ENCODE assay signal across 26 cellular contexts in the genomic region with DNA sequence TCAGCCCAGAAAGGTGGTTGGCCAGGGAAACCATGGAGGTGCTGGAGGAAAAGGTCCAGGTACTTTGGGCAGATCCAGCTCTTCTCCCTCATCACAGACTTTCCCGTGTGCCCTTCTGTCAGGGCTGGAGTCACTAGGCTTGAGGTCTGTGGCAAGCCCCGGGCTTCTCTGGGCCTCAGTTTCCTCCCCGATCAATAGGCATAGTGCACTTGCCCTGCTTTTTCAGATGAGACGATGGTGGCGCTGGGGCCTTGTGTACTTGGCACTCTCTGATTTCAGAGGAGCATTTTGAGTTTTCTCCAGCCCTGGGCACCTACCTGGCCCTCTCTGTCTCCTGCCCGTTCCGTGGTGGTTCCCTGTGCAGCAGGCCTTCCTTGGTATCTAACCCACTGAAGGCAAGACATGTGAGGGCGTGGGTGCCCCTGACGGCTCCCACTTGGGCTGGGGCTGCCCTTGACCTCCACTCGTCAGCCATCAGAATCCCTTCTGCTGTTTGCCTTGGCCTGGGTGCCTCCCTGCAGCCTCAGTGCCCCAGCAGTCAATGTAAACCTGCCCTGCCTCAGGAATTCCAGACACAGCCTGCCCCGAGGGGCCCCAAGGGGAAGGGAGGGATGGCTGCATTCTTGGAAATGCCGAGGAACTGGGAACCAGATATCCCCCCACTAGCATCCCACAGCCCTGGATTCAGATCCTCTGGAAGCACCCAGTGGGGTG.
DNase-seq lines count a peak whose midpoint lies in the region; ATAC-seq and TF ChIP-seq lines count a peak whose summit lies in the region.
"Had no signal": no experiment of that assay in that cellular context is flagged by ENCODE, and none has a peak within 500 bp of the region (broad histone marks: within the 10 kb centered on the region; RNA-seq: fewer than 3 reads in every experiment).

No MANE protein-coding gene starts in this region.

- no peak overlapping the region for H3K4me2 ChIP-seq in hepatocyte
- H3K4me2 ChIP-seq: SK-N-SH had no signal

- H3K79me2 ChIP-seq in hepatocyte = no peaks in the 10 kb centered on the region

- DNase-seq in left ventricle myocardium superior (peak; percentile 15), cardiac septum (ENCODE audit: low spot score) (no peak), hepatocyte (ENCODE audit: low spot score) (no peak), mucosa of gallbladder (ENCODE audit: low spot score) (peak; percentile 5), ureter (ENCODE audit: low spot score) (peak; percentile 18), NCI-H2171 treated with DMSO at 0.1 percent for 48 hours (lab: John Stamatoyannopoulos, UW) (no peak), sigmoid colon (no peak)
- DNase-seq: activated naive CD4-positive, alpha-beta T cell treated with anti-CD3 and anti-CD28 coated beads for 36 hours; activated T-cell treated with anti-CD3 and anti-CD28 coated beads, Interleukin-2, amount 50 U/mL, for 4 hours; body of pancreas; effector CD8-positive, alpha-beta T cell; glutamatergic neuron; KBM-7; MG63; NCI-H2081; NCI-H345; NCI-H748 treated with DMSO at 0.1 percent for 48 hours; SK-N-SH; T-helper 2 cell; transverse colon had no signal

- 74% methylated on average over 12 of the region's 12 CpGs for WGBS in hepatocyte (ENCODE audit: low lambda C conversion rate, missing lambda C conversion rate)
- WGBS in sigmoid colon, 2 donors = 65 to 74% methylated on average over 12 of the region's 12 CpGs

- H3K36me3 ChIP-seq in hepatocyte (replicated peaks; ENCODE audit: insufficient read depth, low read depth) (no peaks in the 10 kb centered on the region), sigmoid colon (no peaks in the 10 kb centered on the region)
- H3K36me3 ChIP-seq: adrenal gland, HAP-1, MG63, transverse colon had no signal

- no peaks in the 10 kb centered on the region for H3K27me3 ChIP-seq in hepatocyte
- H3K27me3 ChIP-seq in sigmoid colon = no peaks in the 10 kb centered on the region
- H3K27me3 ChIP-seq: adrenal gland, transverse colon had no signal

- no peak for TF ChIP-seq EP300 in sigmoid colon (IDR thresholded peaks at IDR 0.05)

- TF ChIP-seq POLR2A in sigmoid colon (IDR thresholded peaks at IDR 0.05) = no peak

- H3K4me3 ChIP-seq in hepatocyte = no peak overlapping the region
- H3K4me3 ChIP-seq in sigmoid colon = no peak overlapping the region
- H3K4me3 ChIP-seq: adrenal gland, body of pancreas, HAP-1, MG63, skin epidermis, transverse colon had no signal

- no peaks in the 10 kb centered on the region for H3K9me2 ChIP-seq in hepatocyte (replicated peaks; ENCODE audit: insufficient read depth)

- no peak overlapping the region for H2AFZ ChIP-seq in hepatocyte

- ATAC-seq in left ventricle myocardium superior (no peak), GM21423 (IDR thresholded peaks at IDR 0.05; ENCODE audit: unreplicated experiment) (no peak)
- ATAC-seq: activated T-cell treated with anti-CD3 and anti-CD28 coated beads, Interleukin-2, amount 50 U/mL, for 4 hours; body of pancreas; CD8-positive, alpha-beta T cell had no signal

- H3K4me1 ChIP-seq in hepatocyte (ENCODE audit: insufficient read depth) (peaks cover 17% of the 10 kb centered on the region), sigmoid colon (no peaks in the 10 kb centered on the region)
- H3K4me1 ChIP-seq: adrenal gland, body of pancreas, HAP-1, transverse colon had no signal

- intact Hi-C loops in left ventricle myocardium superior (cut with micrococcal nuclease) = no loop called here
- intact Hi-C loops in cardiac septum (cut with DNase I) = no loop called here
- intact Hi-C loops in sigmoid colon (cut with DNase I) = no loop called here

- peaks cover 2% of the 10 kb centered on the region for H3K9me3 ChIP-seq in hepatocyte (ENCODE audit: low read depth)
- no peaks in the 10 kb centered on the region for H3K9me3 ChIP-seq in sigmoid colon
- H3K9me3 ChIP-seq: body of pancreas, HAP-1, transverse colon had no signal

- TF ChIP-seq CTCF in hepatocyte (IDR thresholded peaks at IDR 0.05; ENCODE audit: poor library complexity) (no peak), sigmoid colon (IDR thresholded peaks at IDR 0.05) (no peak)

- H4K20me1 ChIP-seq in hepatocyte (ENCODE audit: insufficient read depth, poor library complexity, severe bottlenecking) = no peaks in the 10 kb centered on the region

- H3K27ac ChIP-seq in hepatocyte (peak overlapping the region; percentile 14), sigmoid colon (no peak overlapping the region)
- H3K27ac ChIP-seq: adrenal gland, body of pancreas, RWPE1, skin epidermis, transverse colon had no signal

Comparison
In these comparisons a context has a peak if more than half of its experiments do, and no peak if none do; other contexts are left out.
1. DNase-seq: peak in left ventricle myocardium superior (single experiment), mucosa of gallbladder (single experiment) and ureter (single experiment); none in cardiac septum (single experiment), hepatocyte (single experiment), NCI-H2171 treated with DMSO at 0.1 percent for 48 hours (single experiment) and sigmoid colon (single experiment).